8 cellular contexts compared by ENCODE assay signal in the genomic region with DNA sequence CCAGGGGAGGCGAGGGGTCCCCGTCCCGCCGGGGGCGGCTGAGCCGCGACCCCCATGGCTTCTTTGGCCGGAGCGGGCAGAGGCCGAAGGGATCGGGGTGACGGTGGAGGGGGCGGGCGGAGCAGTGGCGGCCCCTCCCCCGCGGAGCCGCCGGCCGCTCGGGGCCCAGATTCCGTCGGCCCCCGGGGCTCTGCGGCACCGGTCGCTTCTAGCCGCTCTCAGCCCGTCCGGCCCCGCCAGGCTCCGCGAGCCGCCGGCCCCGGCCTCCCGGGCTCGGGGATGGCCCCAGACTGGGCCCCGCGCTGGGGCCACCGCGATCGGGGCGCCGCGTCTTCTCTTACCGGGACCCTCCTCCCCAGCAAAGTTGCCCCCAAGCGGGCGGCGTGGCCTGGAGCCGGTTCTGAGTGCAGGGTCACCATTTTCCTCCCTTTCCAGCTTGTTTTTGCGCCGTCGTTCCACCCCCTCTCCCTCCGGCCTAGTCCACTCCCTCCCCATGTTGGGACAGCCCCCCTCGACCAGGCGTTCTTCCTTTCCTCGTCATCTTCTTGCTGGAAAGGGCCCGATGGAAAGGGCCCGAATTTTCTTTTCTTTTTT. TPM values are rescaled to one million over a fixed set of nuclear protein-coding genes. Genes with fewer than 3 reads are reported as not detected.
DNase-seq lines count a peak whose midpoint lies in the region; ATAC-seq and TF ChIP-seq lines count a peak whose summit lies in the region.

No MANE protein-coding gene starts in this region.

- H3K9me3 Mint-ChIP-seq in effector memory CD8-positive, alpha-beta T cell: no peaks in the 10 kb centered on the region
- H3K9me3 Mint-ChIP-seq in stimulated activated naive CD8-positive, alpha-beta T cell treated with anti-CD3 and anti-CD28 coated beads, Interleukin-15, Interleukin-2, amounts not matched to agents 100 ng/mL and 50 ng/mL, for 24 hours: no peaks in the 10 kb centered on the region

- peak overlapping the region; percentile 99 to 100 for H3K4me3 Mint-ChIP-seq in effector memory CD8-positive, alpha-beta T cell
- peak overlapping the region; percentile 95 for H3K4me3 Mint-ChIP-seq in stimulated activated naive CD8-positive, alpha-beta T cell treated with anti-CD3 and anti-CD28 coated beads, Interleukin-15, Interleukin-2, amounts not matched to agents 100 ng/mL and 50 ng/mL, for 24 hours

- H3K27ac ChIP-seq in VCaP (peak overlapping the region; percentile 90), lung (ENCODE audit: low read depth in 1 of 2, low read length in 1 of 2) (peak overlapping the region; percentile 99)

- H3K36me3 ChIP-seq in lung (ENCODE audit: control insufficient read depth in 2 of 2, insufficient read depth in 2 of 2, low read length in 2 of 2): peaks cover 0 to 1% of the 10 kb centered on the region in 2 donors

- no peak for TF ChIP-seq CTCF in VCaP (conservative IDR thresholded peaks at IDR 0.05)
- no peak for TF ChIP-seq CTCF in lung (IDR thresholded peaks at IDR 0.05; ENCODE audit: control extremely low read depth, extremely low read depth)

- DNase-seq in Ammon's horn (ENCODE audit: low spot score) (peak; percentile 64), lung (ENCODE audit: low spot score) (peak; percentile 68)
- DNase-seq in effector memory CD8-positive, alpha-beta T cell: peak in 2 of 3 experiments; percentile 5 to 16

- H3K27me3 ChIP-seq in lung (ENCODE audit: control insufficient read depth, insufficient read depth): no peaks in the 10 kb centered on the region

- peaks cover 3 to 11% of the 10 kb centered on the region in 2 donors for H3K4me1 ChIP-seq in lung (ENCODE audit: control insufficient read depth in 2 of 2, insufficient read depth in 2 of 2, low read length in 2 of 2)

- peaks cover 18% of the 10 kb centered on the region for H3K36me3 Mint-ChIP-seq in effector memory CD8-positive, alpha-beta T cell (ENCODE audit: insufficient read depth)
- H3K36me3 Mint-ChIP-seq in stimulated activated naive CD8-positive, alpha-beta T cell treated with anti-CD3 and anti-CD28 coated beads, Interleukin-15, Interleukin-2, amounts not matched to agents 100 ng/mL and 50 ng/mL, for 24 hours (ENCODE audit: low read depth): peaks cover 36% of the 10 kb centered on the region

- no peaks in the 10 kb centered on the region for H3K27me3 Mint-ChIP-seq in effector memory CD8-positive, alpha-beta T cell
- no peaks in the 10 kb centered on the region for H3K27me3 Mint-ChIP-seq in stimulated activated naive CD8-positive, alpha-beta T cell treated with anti-CD3 and anti-CD28 coated beads, Interleukin-15, Interleukin-2, amounts not matched to agents 100 ng/mL and 50 ng/mL, for 24 hours

- H3K4me3 ChIP-seq in lung: peak overlapping the region; percentile 81

- 0 to 1% methylated on average over 31 to 60 of the region's 60 CpGs for WGBS in lung, 2 donors

- TF ChIP-seq POLR2A in GM19099 (IDR thresholded peaks at IDR 0.05; ENCODE audit: extremely low read depth, insufficient read length, low read depth): peak; percentile 27

- H3K4me1 Mint-ChIP-seq in effector memory CD8-positive, alpha-beta T cell (ENCODE audit: low read depth in 2 of 2): peaks cover 23 to 46% of the 10 kb centered on the region in 2 donors
- peaks cover 66% of the 10 kb centered on the region for H3K4me1 Mint-ChIP-seq in stimulated activated naive CD8-positive, alpha-beta T cell treated with anti-CD3 and anti-CD28 coated beads, Interleukin-15, Interleukin-2, amounts not matched to agents 100 ng/mL and 50 ng/mL, for 24 hours (ENCODE audit: low read depth)

- no peaks in the 10 kb centered on the region for H3K9me3 ChIP-seq in lung (ENCODE audit: control insufficient read depth in 2 of 2, insufficient read depth in 1 of 2, low read length in 1 of 2)

- ATAC-seq in HG03520 (IDR thresholded peaks at IDR 0.05; ENCODE audit: unreplicated experiment): peak; percentile 27
- peak; percentile 14 for ATAC-seq in effector memory CD8-positive, alpha-beta T cell (replicated peaks)
- ATAC-seq in lung (ENCODE audit: insufficient read depth, low FRiP score): peak; percentile 56
- no peak for ATAC-seq in GM21390 (IDR thresholded peaks at IDR 0.05; ENCODE audit: unreplicated experiment)

- peak overlapping the region; percentile 93 to 99 for H3K27ac Mint-ChIP-seq in effector memory CD8-positive, alpha-beta T cell
- peak overlapping the region; percentile 96 for H3K27ac Mint-ChIP-seq in stimulated activated naive CD8-positive, alpha-beta T cell treated with anti-CD3 and anti-CD28 coated beads, Interleukin-15, Interleukin-2, amounts not matched to agents 100 ng/mL and 50 ng/mL, for 24 hours

RNA-seq across cellular contexts. Expression of a gene that starts 0.8 kb away (rescaled TPM):
- total RNA-seq in lung: 100 to 1,000 TPM in 1 of 2 donors, 10 to 100 TPM in 1; 39.6 to 111 TPM
- polyA plus RNA-seq in lung: 1 to 10 TPM; 5.2 to 5.4 TPM

Comparison
In these comparisons a context has a peak if more than half of its experiments do, and no peak if none do; other contexts are left out.
1. DNase-seq: peak in every context shown above with its lines; median percentile 68 in lung; 64 in Ammon's horn; 10 in effector memory CD8-positive, alpha-beta T cell.